Comparison of ENCODE assay signal across 13 cellular contexts in genomic region chr4:150173854-150174398, GRCh38.
DNase-seq lines count a peak whose midpoint lies in the region; ATAC-seq, FAIRE-seq and TF ChIP-seq lines count a peak whose summit lies in the region.
"Had no signal": no experiment of that assay in that cellular context is flagged by ENCODE, and none has a peak within 500 bp of the region (broad histone marks: within the 10 kb centered on the region; RNA-seq: fewer than 3 reads in every experiment).

No MANE protein-coding gene starts in this region.

- H2BK15ac ChIP-seq in neuronal stem cell (ENCODE audit: low read length) = no peak overlapping the region

- no peak overlapping the region for H4K91ac ChIP-seq in neuronal stem cell (ENCODE audit: low read depth, low read length, poor library complexity)

- H3K4me3 ChIP-seq in esophagus muscularis mucosa = no peak overlapping the region
- peak overlapping the region in 1 of 2 donors; percentile 43 for H3K4me3 ChIP-seq in neuronal stem cell (ENCODE audit: low read length in 2 of 2)
- H3K4me3 ChIP-seq: SJCRH30 had no signal

- H3K18ac ChIP-seq in neuronal stem cell (ENCODE audit: low read length) = peak overlapping the region; percentile 20

- H3K79me1 ChIP-seq in neuronal stem cell (ENCODE audit: low read depth, low read length) = no peaks in the 10 kb centered on the region

- TF ChIP-seq POLR2A in esophagus muscularis mucosa (IDR thresholded peaks at IDR 0.05; ENCODE audit: low read depth) (no peak), GM12892 (IDR thresholded peaks at IDR 0.05; ENCODE audit: low read depth, low read length) (no peak)

- H2BK120ac ChIP-seq in neuronal stem cell (ENCODE audit: low read depth, low read length) = no peak overlapping the region

- intact Hi-C loops in esophagus muscularis mucosa (cut with DNase I) = no loop called here

- H3K9me3 ChIP-seq in esophagus muscularis mucosa = no peaks in the 10 kb centered on the region
- H3K9me3 ChIP-seq in neuronal stem cell (replicated peaks in 1 of 2; ENCODE audit: control insufficient read depth in 2 of 2, insufficient read depth in 1 of 2, low read depth in 1 of 2, low read length in 2 of 2) = no peaks in the 10 kb centered on the region
- H3K9me3 ChIP-seq: SJCRH30 had no signal

- H2BK5ac ChIP-seq in neuronal stem cell (ENCODE audit: low read length) = no peak overlapping the region

- TF ChIP-seq EP300 in esophagus muscularis mucosa (IDR thresholded peaks at IDR 0.05) = no peak

- 51% methylated on average over 7 of the region's 7 CpGs for WGBS in esophagus muscularis mucosa
- no CpG with 5 or more reads among the region's 7 CpGs for WGBS in neuronal stem cell (ENCODE audit: extremely low coverage in 2 of 2, insufficient read length in 2 of 2, insufficient replicate concordance in 1 of 2), 2 donors

- ATAC-seq in HG03571 (IDR thresholded peaks at IDR 0.05; ENCODE audit: unreplicated experiment) (no peak), GM21737 (IDR thresholded peaks at IDR 0.05; ENCODE audit: unreplicated experiment) (no peak)
- ATAC-seq: WTC11 had no signal

- H3K27me3 ChIP-seq in esophagus muscularis mucosa (no peaks in the 10 kb centered on the region), neuronal stem cell (ENCODE audit: control insufficient read depth in 3 of 3, insufficient read depth in 3 of 3, low read depth in 1 of 3, low read length in 3 of 3) (no peaks in the 10 kb centered on the region)
- H3K27me3 ChIP-seq: SJCRH30 had no signal

- H4K8ac ChIP-seq in neuronal stem cell (ENCODE audit: low read depth, low read length) = no peak overlapping the region

- no peak overlapping the region for H3K4ac ChIP-seq in neuronal stem cell (ENCODE audit: low read length)

- H2BK12ac ChIP-seq in neuronal stem cell (ENCODE audit: low read length) = no peak overlapping the region

- H3K14ac ChIP-seq in neuronal stem cell (ENCODE audit: low read length) = no peak overlapping the region

- DNase-seq in DMS79 treated with DMSO at 0.1 percent for 48 hours (lab: John Stamatoyannopoulos, UW) (peak; percentile 68), NCI-H69 (lab: John Stamatoyannopoulos, UW) (peak; percentile 84), esophagus muscularis mucosa (ENCODE audit: extremely low spot score) (peak; percentile 70), neuronal stem cell (ENCODE audit: low spot score) (no peak), GM12892 (ENCODE audit: insufficient read length) (no peak)
- DNase-seq in stimulated activated CD4-positive, alpha-beta T cell treated with anti-CD3 and anti-CD28 coated beads, Interleukin-15, amount 100 ng/mL, for 24 hours = no peak
- DNase-seq: amniotic stem cell; immature natural killer cell; stimulated activated naive CD4-positive, alpha-beta T cell had no signal

- TF ChIP-seq CTCF in esophagus muscularis mucosa (IDR thresholded peaks at IDR 0.05) = no peak

- H3K36me3 ChIP-seq in esophagus muscularis mucosa (no peaks in the 10 kb centered on the region), neuronal stem cell (replicated peaks in 1 of 2; ENCODE audit: control insufficient read depth in 2 of 2, insufficient read depth in 2 of 2, low read length in 2 of 2) (no peaks in the 10 kb centered on the region)
- H3K36me3 ChIP-seq: SJCRH30 had no signal

- no peak overlapping the region for H2AK5ac ChIP-seq in neuronal stem cell (ENCODE audit: low read depth, low read length)

- no peak overlapping the region for H3K9ac ChIP-seq in neuronal stem cell (ENCODE audit: low read depth, low read length, poor library complexity)

- H3K23ac ChIP-seq in neuronal stem cell (ENCODE audit: low read depth, low read length, poor library complexity) = no peak overlapping the region

- no peak for FAIRE-seq in GM12892 (lab: Jason Lieb, UNC)

- H2AFZ ChIP-seq in neuronal stem cell (ENCODE audit: low read length) = peak overlapping the region; percentile 70

- H3K4me2 ChIP-seq in neuronal stem cell (ENCODE audit: insufficient read depth, low read length, poor library complexity, severe bottlenecking) = no peak overlapping the region

- H3K4me1 ChIP-seq in esophagus muscularis mucosa (peaks cover 42 to 51% (median 44%) of the 10 kb centered on the region in 4 donors), neuronal stem cell (ENCODE audit: control insufficient read depth in 2 of 2, insufficient read depth in 1 of 2, low read depth in 1 of 2, low read length in 2 of 2) (peaks cover 12 to 24% of the 10 kb centered on the region in 2 donors)

- H3K27ac ChIP-seq in esophagus muscularis mucosa (replicated peaks in 1 of 4) (peak overlapping the region in 2 of 4 donors; percentile 43 to 50), neuronal stem cell (replicated peaks; ENCODE audit: low read length) (no peak overlapping the region)
- H3K27ac ChIP-seq: SJCRH30 had no signal

Comparison
In these comparisons a context has a peak if more than half of its experiments do, and no peak if none do; other contexts are left out.
1. DNase-seq: peak in DMS79 treated with DMSO at 0.1 percent for 48 hours (single experiment), NCI-H69 (single experiment) and esophagus muscularis mucosa (single experiment); none in neuronal stem cell (single experiment), stimulated activated CD4-positive, alpha-beta T cell treated with anti-CD3 and anti-CD28 coated beads, Interleukin-15, amount 100 ng/mL, for 24 hours (single experiment) and GM12892 (single experiment).